Comparison of ENCODE assay signal across 8 cellular contexts in the genomic region with DNA sequence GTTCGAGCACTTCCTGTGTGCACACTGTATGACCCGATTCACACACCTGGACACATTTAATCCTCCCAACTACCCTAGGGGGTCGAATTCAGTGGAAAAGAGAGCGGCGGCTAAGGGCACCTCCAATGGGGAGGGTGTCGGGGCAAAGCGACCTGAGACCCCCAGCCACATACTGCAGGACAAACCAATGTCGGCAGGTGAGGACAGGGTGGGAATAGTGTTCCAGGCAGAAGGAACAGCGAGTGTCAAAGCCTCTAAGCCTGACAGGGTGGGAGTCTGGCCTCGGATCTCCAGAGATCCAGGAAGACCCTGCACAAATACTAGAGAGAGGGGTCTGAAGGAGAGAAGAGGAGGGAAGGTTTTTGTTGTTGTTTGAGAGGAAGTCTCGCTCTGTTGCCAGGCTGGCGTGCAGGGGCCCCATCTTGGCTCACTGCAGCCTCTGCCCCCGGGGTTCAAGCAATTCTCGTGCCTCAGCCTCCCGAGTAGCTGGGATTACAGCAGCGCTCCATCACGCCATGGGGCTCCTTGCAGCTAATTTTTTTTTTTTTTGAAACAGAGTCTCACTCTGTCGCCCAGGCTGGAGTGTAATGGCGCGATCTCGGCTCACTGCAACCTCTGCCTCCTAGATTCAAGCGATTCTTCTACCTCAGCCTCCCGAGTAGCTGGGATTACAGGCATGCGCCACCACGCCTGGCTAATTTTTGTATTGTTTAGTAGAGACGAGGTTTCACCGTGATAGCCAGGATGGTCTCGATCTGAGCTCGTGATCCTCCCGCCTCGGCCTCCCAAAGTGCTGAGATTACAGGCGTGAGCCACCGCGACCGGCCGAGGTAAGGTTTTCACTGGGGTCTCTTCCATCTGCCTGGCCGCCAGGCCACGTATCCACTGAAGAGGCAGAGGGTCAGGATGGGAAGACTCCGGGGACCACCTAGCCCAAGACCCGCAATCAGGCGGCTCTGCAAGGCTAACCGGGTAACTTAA. TPM values are rescaled to one million over a fixed set of nuclear protein-coding genes. Genes with fewer than 3 reads are reported as not detected.
DNase-seq lines count a peak whose midpoint lies in the region; ATAC-seq, FAIRE-seq and TF ChIP-seq lines count a peak whose summit lies in the region.

No MANE protein-coding gene starts in this region.

- H3K4me1 Mint-ChIP-seq in central memory CD8-positive, alpha-beta T cell: peaks cover 16% of the 10 kb centered on the region

- H3K9me3 ChIP-seq in A549: no peaks in the 10 kb centered on the region
- H3K9me3 ChIP-seq in mucosa of stomach (ENCODE audit: control insufficient read depth, low read length): no peaks in the 10 kb centered on the region

- TF ChIP-seq POLR2A in A549 (IDR thresholded peaks at IDR 0.05; ENCODE audit: low read length): no peak

- H3K9me3 Mint-ChIP-seq in central memory CD8-positive, alpha-beta T cell: no peaks in the 10 kb centered on the region

- DNase-seq in A549 (ENCODE audit: low read depth in 1 of 2, low spot score in 1 of 2) (no peak), HL-60 (ENCODE audit: low read depth in 1 of 2, low spot score in 1 of 2) (no peak), HT-29 (ENCODE audit: low spot score) (no peak), MV-4-11 (lab: John Stamatoyannopoulos, UW) (no peak)
- no peak for DNase-seq in central memory CD8-positive, alpha-beta T cell (ENCODE audit: low spot score in 2 of 2)

- H3K4me1 ChIP-seq in A549 (peaks cover 28% of the 10 kb centered on the region), mucosa of stomach (ENCODE audit: control insufficient read depth, insufficient read depth, low read length) (peaks cover 6% of the 10 kb centered on the region)

- 89% methylated on average over 38 of the region's 42 CpGs for WGBS in A549 (ENCODE audit: missing lambda C conversion rate)

- no peaks in the 10 kb centered on the region for H3K27me3 ChIP-seq in HL-60 (ENCODE audit: insufficient read depth, poor library complexity, severe bottlenecking)
- H3K27me3 ChIP-seq in mucosa of stomach (ENCODE audit: control insufficient read depth, insufficient read depth, low read length): no peaks in the 10 kb centered on the region

- H3K27me3 Mint-ChIP-seq in central memory CD8-positive, alpha-beta T cell: no peaks in the 10 kb centered on the region

- peaks cover 39% of the 10 kb centered on the region for H3K36me3 Mint-ChIP-seq in central memory CD8-positive, alpha-beta T cell (ENCODE audit: insufficient read depth)

- H3K27ac ChIP-seq in A549 (peak overlapping the region; percentile 95 to 98), HL-60 (replicated peaks) (no peak overlapping the region)

- CTCF ChIA-PET in A549 (lab: Yijun Ruan, JAX): interaction anchor here (0.9 to 1.4 kb wide), 2 partner anchors 9 to 13 kb away, joined by 4 read pairs; no protein-coding TSS in a partner anchor

- H3K4me3 Mint-ChIP-seq in central memory CD8-positive, alpha-beta T cell: peak overlapping the region; percentile 75

- TF ChIP-seq RAD21 in A549 (conservative IDR thresholded peaks at IDR 0.05 in 1 of 2, IDR thresholded peaks at IDR 0.05 in 1 of 2): no peak

- H3K4me3 ChIP-seq in A549 (peak overlapping the region; percentile 96), HL-60 (replicated peaks; ENCODE audit: insufficient read depth, low read length) (peak overlapping the region; percentile 83), mucosa of stomach (ENCODE audit: low read length) (no peak overlapping the region)

- no peak for FAIRE-seq in A549 (lab: Jason Lieb, UNC)

- peak overlapping the region; percentile 58 for H3K27ac Mint-ChIP-seq in central memory CD8-positive, alpha-beta T cell (ENCODE audit: low read depth)

- POLR2A ChIA-PET in A549 (lab: Yijun Ruan, JAX): interaction anchor here (0.6 to 2.4 kb wide), 2 partner anchors 14 to 35 kb away, joined by 5 to 15 read pairs; a partner anchor contains a TSS

- ATAC-seq in A549: no peak
- no peak for ATAC-seq in central memory CD8-positive, alpha-beta T cell (replicated peaks; ENCODE audit: extremely low read depth, poor library complexity, severe bottlenecking)
- no peak for ATAC-seq in GM19463 (IDR thresholded peaks at IDR 0.05; ENCODE audit: unreplicated experiment)
- ATAC-seq in HG02588 (IDR thresholded peaks at IDR 0.05; ENCODE audit: unreplicated experiment): no peak

- no peaks in the 10 kb centered on the region for H3K36me3 ChIP-seq in mucosa of stomach (ENCODE audit: control insufficient read depth, insufficient read depth, low read length)

- H3K9ac ChIP-seq in mucosa of stomach (ENCODE audit: low read length): peak overlapping the region; percentile 64

- H3K4me2 ChIP-seq in A549: peak overlapping the region; percentile 83

- TF ChIP-seq EP300 in A549 (IDR thresholded peaks at IDR 0.05): no peak

- TF ChIP-seq CTCF in A549 (IDR thresholded peaks at IDR 0.05) (no peak), HL-60 (IDR thresholded peaks at IDR 0.05; ENCODE audit: insufficient read depth, low read length) (no peak)

TF ChIP-seq in A549, 52 proteins besides CTCF, POLR2A, EP300 and RAD21:
- TF ChIP-seq HOXB5 (CRISPR knock-in tag; IDR thresholded peaks at IDR 0.05) (no peak), CHD2 (IDR thresholded peaks at IDR 0.05; ENCODE audit: low read length, partially characterized antibody) (no peak), KDM5A (IDR thresholded peaks at IDR 0.05) (no peak), SREBF2 (IDR thresholded peaks at IDR 0.05) (no peak), JUN (IDR thresholded peaks at IDR 0.05) (no peak), MAFK (IDR thresholded peaks at IDR 0.05; ENCODE audit: partially characterized antibody) (no peak), NR3C1 (IDR thresholded peaks at IDR 0.05) (no peak), ZNF302 (CRISPR knock-in tag; IDR thresholded peaks at IDR 0.05) (no peak), CBX8 (IDR thresholded peaks at IDR 0.05) (no peak), RFX5 (IDR thresholded peaks at IDR 0.05) (no peak), RNF2 (IDR thresholded peaks at IDR 0.05; ENCODE audit: borderline replicate concordance, low read depth) (no peak), CEBPB (IDR thresholded peaks at IDR 0.05) (no peak)
- TF ChIP-seq, protein P1, sequence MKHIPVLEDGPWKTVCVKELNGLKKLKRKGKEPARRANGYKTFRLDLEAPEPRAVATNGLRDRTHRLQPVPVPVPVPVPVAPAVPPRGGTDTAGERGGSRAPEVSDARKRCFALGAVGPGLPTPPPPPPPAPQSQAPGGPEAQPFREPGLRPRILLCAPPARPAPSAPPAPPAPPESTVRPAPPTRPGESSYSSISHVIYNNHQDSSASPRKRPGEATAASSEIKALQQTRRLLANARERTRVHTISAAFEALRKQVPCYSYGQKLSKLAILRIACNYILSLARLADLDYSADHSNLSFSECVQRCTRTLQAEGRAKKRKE (CRISPR knock-in tag; IDR thresholded peaks at IDR 0.05; ENCODE audit: low read depth): no peak
- TF ChIP-seq, protein P2, sequence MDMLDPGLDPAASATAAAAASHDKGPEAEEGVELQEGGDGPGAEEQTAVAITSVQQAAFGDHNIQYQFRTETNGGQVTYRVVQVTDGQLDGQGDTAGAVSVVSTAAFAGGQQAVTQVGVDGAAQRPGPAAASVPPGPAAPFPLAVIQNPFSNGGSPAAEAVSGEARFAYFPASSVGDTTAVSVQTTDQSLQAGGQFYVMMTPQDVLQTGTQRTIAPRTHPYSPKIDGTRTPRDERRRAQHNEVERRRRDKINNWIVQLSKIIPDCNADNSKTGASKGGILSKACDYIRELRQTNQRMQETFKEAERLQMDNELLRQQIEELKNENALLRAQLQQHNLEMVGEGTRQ (IDR thresholded peaks at IDR 0.05): no peak

RNA-seq across cellular contexts. Expression of a gene that starts 1.2 kb away (rescaled TPM):
- polyA plus RNA-seq in A549 (2011; rRNA removed) (141 and 197 TPM in 2 replicates), A549 (2017; fragmentation: RNase III; extraction: RNeasy Plus Mini Kit Qiagen cat#74134 plus additional on column Dnase treatment) (272 to 302 TPM (median 294 TPM) in 3 replicates)
- 504 and 519 TPM in 2 replicates for polyA plus RNA-seq in A549 (2012; cell fraction: cytosol; rRNA removed)
- polyA plus RNA-seq in A549 (2012; cell fraction: nucleus; rRNA removed): 356 and 444 TPM in 2 replicates
- polyA minus RNA-seq in A549 (2011; rRNA and poly(A)+ RNA removed): 61.3 and 103 TPM in 2 replicates
- 987 and 1,117 TPM in 2 replicates for total RNA-seq in HT-29 (2014; rRNA removed; shearing (Covaris generic))

RNA-seq across cellular contexts. Expression of a gene that starts 35.0 kb away (rescaled TPM):
- polyA plus RNA-seq in A549 (2011; rRNA removed): 42.4 and 81.8 TPM in 2 replicates
- 91.7 and 140 TPM in 2 replicates for polyA plus RNA-seq in A549 (2012; cell fraction: cytosol; rRNA removed)
- polyA plus RNA-seq in A549 (2012; cell fraction: nucleus; rRNA removed): 38.4 and 50.0 TPM in 2 replicates
- 334 to 347 TPM (median 343 TPM) in 3 replicates for polyA plus RNA-seq in A549 (2017; fragmentation: RNase III; extraction: RNeasy Plus Mini Kit Qiagen cat#74134 plus additional on column Dnase treatment)
- 14.4 and 19.3 TPM in 2 replicates for polyA minus RNA-seq in A549 (2011; rRNA and poly(A)+ RNA removed)
- 51.2 and 57.8 TPM in 2 replicates for total RNA-seq in HT-29 (2014; rRNA removed; shearing (Covaris generic))

RNA-seq across cellular contexts. Expression of a gene that starts 35.4 kb away (rescaled TPM):
- polyA plus RNA-seq in A549 (2011; rRNA removed): 81.7 and 96.5 TPM in 2 replicates
- polyA plus RNA-seq in A549 (2012; cell fraction: cytosol; rRNA removed): 95.6 and 120 TPM in 2 replicates
- polyA plus RNA-seq in A549 (2012; cell fraction: nucleus; rRNA removed): 64.4 and 67.6 TPM in 2 replicates
- 97.0 to 105 TPM (median 105 TPM) in 3 replicates for polyA plus RNA-seq in A549 (2017; fragmentation: RNase III; extraction: RNeasy Plus Mini Kit Qiagen cat#74134 plus additional on column Dnase treatment)
- polyA minus RNA-seq in A549 (2011; rRNA and poly(A)+ RNA removed): 25.9 and 29.9 TPM in 2 replicates
- total RNA-seq in HT-29 (2014; rRNA removed; shearing (Covaris generic)): 120 and 130 TPM in 2 replicates

RNA-seq across cellular contexts. Expression of a gene that starts 47.7 kb away (rescaled TPM):
- polyA plus RNA-seq in A549 (2011; rRNA removed): 120 TPM in 2 replicates
- polyA plus RNA-seq in A549 (2012; cell fraction: cytosol; rRNA removed): 167 and 169 TPM in 2 replicates
- polyA plus RNA-seq in A549 (2012; cell fraction: nucleus; rRNA removed): 69.5 and 75.4 TPM in 2 replicates
- 116 to 127 TPM (median 121 TPM) in 3 replicates for polyA plus RNA-seq in A549 (2017; fragmentation: RNase III; extraction: RNeasy Plus Mini Kit Qiagen cat#74134 plus additional on column Dnase treatment)
- 150 and 151 TPM in 2 replicates for polyA minus RNA-seq in A549 (2011; rRNA and poly(A)+ RNA removed)
- total RNA-seq in HT-29 (2014; rRNA removed; shearing (Covaris generic)): 120 and 151 TPM in 2 replicates
